7 cellular contexts compared by ENCODE assay signal in genomic region chr7:100444311-100445278, GRCh38. TPM values are rescaled to one million over a fixed set of nuclear protein-coding genes. Genes with fewer than 3 reads are reported as not detected.
DNase-seq lines count a peak whose midpoint lies in the region; ATAC-seq and TF ChIP-seq lines count a peak whose summit lies in the region.

No MANE protein-coding gene starts in this region.

- TF ChIP-seq POLR2A in stomach (IDR thresholded peaks at IDR 0.05) (no peak), breast epithelium (IDR thresholded peaks at IDR 0.05) (no peak)

- no peak for TF ChIP-seq CTCF in WTC11 (IDR thresholded peaks at IDR 0.05)
- TF ChIP-seq CTCF in heart right ventricle (IDR thresholded peaks at IDR 0.05), result no peak
- TF ChIP-seq CTCF in stomach (IDR thresholded peaks at IDR 0.05), result no peak
- TF ChIP-seq CTCF in breast epithelium (IDR thresholded peaks at IDR 0.05), result no peak

- no peaks in the 10 kb centered on the region for H3K27me3 ChIP-seq in heart right ventricle
- no peaks in the 10 kb centered on the region for H3K27me3 ChIP-seq in stomach
- H3K27me3 ChIP-seq in breast epithelium, result no peaks in the 10 kb centered on the region

- no peaks in the 10 kb centered on the region for H3K9me3 Mint-ChIP-seq in WTC11

- no peaks in the 10 kb centered on the region for H3K27me3 Mint-ChIP-seq in WTC11 (ENCODE audit: low read depth)

- no peak for TF ChIP-seq EP300 in stomach (IDR thresholded peaks at IDR 0.05)

- H3K4me3 ChIP-seq in heart right ventricle (no peak overlapping the region), stomach (no peak overlapping the region), breast epithelium (no peak overlapping the region)

- H3K4me1 ChIP-seq in heart right ventricle (peaks cover 0 to 33% (median 24%) of the 10 kb centered on the region in 9 donors), stomach (peaks cover 0 to 10% (median 7%) of the 10 kb centered on the region in 4 donors), breast epithelium (no peaks in the 10 kb centered on the region)

- DNase-seq in HS-5 (ENCODE audit: low read depth) (peak; percentile 79), WTC11 (ENCODE audit: low spot score) (no peak), heart right ventricle (peak in 1 of 2 donors; percentile 71), stomach (no peak), NCI-H446 treated with DMSO at 0.1 percent for 48 hours (lab: John Stamatoyannopoulos, UW) (no peak), NCI-H2227 (lab: John Stamatoyannopoulos, UW; ENCODE audit: unreplicated experiment) (no peak), breast epithelium (ENCODE audit: low spot score in 2 of 2) (no peak)

- CTCF ChIA-PET in WTC11 (lab: Charles Lee), result interaction anchor here (1.2 to 6.0 kb wide), 6 partner anchors 11 to 115 kb away, joined by 3 to 46 read pairs (median 4); partner anchors contain the start of gene ZCWPW1

- WGBS in heart right ventricle, 2 donors, result 24 to 37% methylated on average over 14 of the region's 14 CpGs
- WGBS in stomach, 5 donors, result 41 to 46% (median 46%) methylated on average over 14 of the region's 14 CpGs

- H3K27ac ChIP-seq in heart right ventricle (peak overlapping the region; percentile 65 to 90 (median 80)), stomach (peak overlapping the region in 4 of 5 donors; percentile 19 to 58 (median 52)), breast epithelium (peak overlapping the region in 1 of 2 donors; percentile 77)

- no peaks in the 10 kb centered on the region for H3K36me3 ChIP-seq in heart right ventricle
- H3K36me3 ChIP-seq in stomach, result no peaks in the 10 kb centered on the region
- no peaks in the 10 kb centered on the region for H3K36me3 ChIP-seq in breast epithelium

- no peaks in the 10 kb centered on the region for H3K36me3 Mint-ChIP-seq in WTC11

- H3K9me3 ChIP-seq in heart right ventricle (no peaks in the 10 kb centered on the region), stomach (no peaks in the 10 kb centered on the region), breast epithelium (no peaks in the 10 kb centered on the region)

- POLR2A ChIA-PET in WTC11 (lab: Charles Lee), result interaction anchor here (0.8 to 3.4 kb wide), 2 partner anchors 8 to 15 kb away, joined by 3 to 25 read pairs; partner anchors contain the start of genes MEPCE and ZCWPW1

- no peak overlapping the region for H3K4me3 Mint-ChIP-seq in WTC11

- intact Hi-C loops in heart right ventricle (cut with DNase I), result no loop called here
- intact Hi-C loops in stomach (cut with DNase I; ENCODE audit: low total_unique reads), result no loop called here
- intact Hi-C loops in breast epithelium (cut with DNase I; ENCODE audit: low total_unique reads), result no loop called here

- peaks cover 5% of the 10 kb centered on the region for H3K4me1 Mint-ChIP-seq in WTC11

- peak overlapping the region; percentile 63 for H3K27ac Mint-ChIP-seq in WTC11

- peak; percentile 31 for ATAC-seq in WTC11
- peak; percentile 63 to 93 (median 84) for ATAC-seq in heart right ventricle

TF ChIP-seq in WTC11, 78 proteins besides CTCF, POLR2A, EP300 and RAD21:
- TF ChIP-seq GABPB1 (CRISPR knock-in tag; IDR thresholded peaks at IDR 0.05) (peak; percentile 79), SOX15 (CRISPR knock-in tag; IDR thresholded peaks at IDR 0.05) (no peak)

RNA-seq across cellular contexts. Expression of gene PPP1R35, which starts 8.3 kb away (rescaled TPM):
- total RNA-seq in WTC11 (2021) (85.9 to 90.8 TPM (median 88.3 TPM) in 3 replicates), heart right ventricle (10 to 100 TPM in 7 of 10 donors, 1 to 10 TPM in 3; 7.5 to 18.2 (median 11.3) TPM), stomach (100 to 1,000 TPM in 1 of 5 donors, 10 to 100 TPM in 1, 1 to 10 TPM in 2, not detected in 1; 6.2 to 226 (median 38.9) TPM), breast epithelium (10 to 100 TPM; 14.1 to 42.6 (median 32.6) TPM)
- polyA plus RNA-seq in heart right ventricle (10 to 100 TPM; 30.3 to 60.4 TPM), stomach (10 to 100 TPM; 29.5 to 78.0 (median 39.5) TPM)

RNA-seq across cellular contexts. Expression of gene MEPCE, which starts 15.0 kb away (rescaled TPM):
- total RNA-seq in WTC11 (2021) (41.9 to 49.6 TPM (median 47.7 TPM) in 3 replicates), heart right ventricle (10 to 100 TPM; 17.2 to 27.7 (median 23.0) TPM), stomach (100 to 1,000 TPM in 1 of 5 donors, 10 to 100 TPM in 4; 14.1 to 117 (median 28.1) TPM), breast epithelium (10 to 100 TPM; 26.5 to 41.4 (median 40.6) TPM)
- polyA plus RNA-seq in heart right ventricle (10 to 100 TPM; 15.1 to 18.7 TPM), stomach (10 to 100 TPM; 17.4 to 21.4 (median 20.0) TPM)

RNA-seq across cellular contexts. Expression of gene ZCWPW1, which starts 16.1 kb away (rescaled TPM):
- total RNA-seq in WTC11 (2021) (1.4 to 1.5 TPM (median 1.4 TPM) in 3 replicates), heart right ventricle (1 to 10 TPM; 3.3 to 5.5 (median 4.0) TPM), stomach (10 to 100 TPM in 2 of 5 donors, 1 to 10 TPM in 1, under 1 TPM in 1, not detected in 1; 0.89 to 44.3 (median 10.9) TPM), breast epithelium (10 to 100 TPM in 1 of 3 donors, 1 to 10 TPM in 2; 3.9 to 12.6 (median 8.6) TPM)
- polyA plus RNA-seq in heart right ventricle (1 to 10 TPM; 7.2 to 7.5 TPM), stomach (10 to 100 TPM in 1 of 3 donors, 1 to 10 TPM in 2; 4.9 to 11.7 (median 5.2) TPM)

RNA-seq across cellular contexts. Expression of gene SPACDR, which starts 19.5 kb away (rescaled TPM):
- total RNA-seq in WTC11 (2021) (0.33 to 0.48 TPM (median 0.39 TPM) in 3 replicates), heart right ventricle (1 to 10 TPM in 2 of 10 donors, under 1 TPM in 4, not detected in 4; 0.28 to 1.1 (median 0.54) TPM), stomach (1 to 10 TPM in 1 of 5 donors, not detected in 4; 2.3 TPM), breast epithelium (not detected)
- polyA plus RNA-seq in heart right ventricle (1 to 10 TPM in 1 of 2 donors, under 1 TPM in 1; 0.93 to 1.3 TPM), stomach (1 to 10 TPM in 1 of 3 donors, under 1 TPM in 1, not detected in 1; 0.65 to 1.1 TPM)

RNA-seq across cellular contexts. Expression of gene TSC22D4, which starts 34.4 kb away (rescaled TPM):
- total RNA-seq in WTC11 (2021), result 27.5 to 34.5 TPM (median 29.7 TPM) in 3 replicates
- total RNA-seq in heart right ventricle, result 10 to 100 TPM; 36.0 to 72.3 (median 46.7) TPM
- polyA plus RNA-seq in heart right ventricle, result 10 to 100 TPM; 46.0 to 53.7 TPM
- total RNA-seq in stomach, result 100 to 1,000 TPM in 1 of 5 donors, 10 to 100 TPM in 3, 1 to 10 TPM in 1; 9.4 to 120 (median 28.0) TPM
- 10 to 100 TPM; 25.1 to 44.8 (median 35.0) TPM for polyA plus RNA-seq in stomach
- total RNA-seq in breast epithelium, result 10 to 100 TPM; 17.0 to 23.7 (median 19.7) TPM
